9 cellular contexts compared by ENCODE assay signal in the genomic region with DNA sequence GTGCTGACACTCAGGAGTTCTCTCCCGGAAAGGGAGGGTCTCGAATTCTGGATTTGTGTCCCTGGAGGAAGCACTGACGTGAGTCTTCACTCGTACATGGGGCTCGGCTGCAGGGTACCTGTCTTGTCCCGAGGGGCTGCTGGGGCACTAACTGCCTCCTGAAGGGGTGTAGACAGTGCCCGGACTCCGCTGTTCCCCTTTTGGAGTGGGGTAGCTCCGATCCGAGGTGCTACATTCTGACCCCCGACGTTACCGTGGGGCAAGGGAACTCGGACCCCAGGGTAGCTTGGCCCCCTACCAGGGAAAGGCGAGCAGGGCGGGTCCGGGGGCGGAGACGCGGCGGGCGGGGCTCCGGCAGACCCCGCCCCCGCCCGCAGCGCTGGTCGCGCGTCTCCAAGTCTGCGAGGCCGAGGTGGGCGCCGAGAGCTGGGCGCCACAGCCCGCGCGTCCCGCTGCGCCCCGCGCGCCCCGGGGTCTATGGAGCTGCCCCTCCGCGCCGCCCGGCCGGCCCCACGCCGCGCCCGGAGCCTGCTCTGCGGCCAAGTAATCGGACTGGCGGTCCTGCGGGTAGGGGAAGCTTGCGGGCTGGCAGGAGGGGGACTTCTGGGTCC. TPM values are rescaled to one million over a fixed set of nuclear protein-coding genes. Genes with fewer than 3 reads are reported as not detected.
DNase-seq lines count a peak whose midpoint lies in the region; ATAC-seq and TF ChIP-seq lines count a peak whose summit lies in the region.
"Had no signal": no experiment of that assay in that cellular context is flagged by ENCODE, and none has a peak within 500 bp of the region (broad histone marks: within the 10 kb centered on the region; RNA-seq: fewer than 3 reads in every experiment).

A gene with protein sequence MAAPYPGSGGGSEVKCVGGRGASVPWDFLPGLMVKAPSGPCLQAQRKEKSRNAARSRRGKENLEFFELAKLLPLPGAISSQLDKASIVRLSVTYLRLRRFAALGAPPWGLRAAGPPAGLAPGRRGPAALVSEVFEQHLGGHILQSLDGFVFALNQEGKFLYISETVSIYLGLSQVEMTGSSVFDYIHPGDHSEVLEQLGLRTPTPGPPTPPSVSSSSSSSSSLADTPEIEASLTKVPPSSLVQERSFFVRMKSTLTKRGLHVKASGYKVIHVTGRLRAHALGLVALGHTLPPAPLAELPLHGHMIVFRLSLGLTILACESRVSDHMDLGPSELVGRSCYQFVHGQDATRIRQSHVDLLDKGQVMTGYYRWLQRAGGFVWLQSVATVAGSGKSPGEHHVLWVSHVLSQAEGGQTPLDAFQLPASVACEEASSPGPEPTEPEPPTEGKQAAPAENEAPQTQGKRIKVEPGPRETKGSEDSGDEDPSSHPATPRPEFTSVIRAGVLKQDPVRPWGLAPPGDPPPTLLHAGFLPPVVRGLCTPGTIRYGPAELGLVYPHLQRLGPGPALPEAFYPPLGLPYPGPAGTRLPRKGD (plus strand): TSS at position 407 of the 611 bp plus-strand sequence. CDS start 1,211 bp downstream, outside the sequence.

- H3K36me3 ChIP-seq in Peyer's patch (no peaks in the 10 kb centered on the region), heart right ventricle (no peaks in the 10 kb centered on the region)

- H3K27ac ChIP-seq in Peyer's patch: no peak within 1 kb of the TSS
- H3K27ac ChIP-seq in heart right ventricle: no peak within 1 kb of the TSS

- H3K9me3 ChIP-seq in Peyer's patch (no peaks in the 10 kb centered on the region), heart right ventricle (no peaks in the 10 kb centered on the region)

- no peak for TF ChIP-seq CTCF in GM13976 (IDR thresholded peaks at IDR 0.05; ENCODE audit: borderline replicate concordance, control extremely low read depth, extremely low read depth, insufficient read depth, missing control alignments)
- TF ChIP-seq CTCF in Peyer's patch (IDR thresholded peaks at IDR 0.05): no peak
- TF ChIP-seq CTCF in heart right ventricle (IDR thresholded peaks at IDR 0.05): no peak

- peak within 1 kb of the TSS in 3 of 4 donors; percentile 21 to 35 (median 27) for H3K4me3 ChIP-seq in Peyer's patch
- peak within 1 kb of the TSS in 8 of 10 donors; percentile 20 to 49 (median 36) for H3K4me3 ChIP-seq in heart right ventricle

- peak; percentile 64 for DNase-seq in GM13976 (ENCODE audit: low spot score)
- DNase-seq in Peyer's patch: no peak
- DNase-seq in heart right ventricle: no peak
- peak; percentile 36 for DNase-seq in retina
- no peak for DNase-seq in ureter (ENCODE audit: low spot score)
- DNase-seq in ACHN: no peak
- no peak for DNase-seq in posterior vena cava (ENCODE audit: low spot score)

- TF ChIP-seq POLR2A in Peyer's patch (IDR thresholded peaks at IDR 0.05): no peak

- peak in 2 of 8 donors; percentile 30 to 42 for ATAC-seq in heart right ventricle
- ATAC-seq in GM21619 (IDR thresholded peaks at IDR 0.05; ENCODE audit: unreplicated experiment): no peak

- in situ Hi-C loops in GM13976 (cut with MboI; ENCODE audit: low sequenced_read_pairs, unreplicated experiment): no loop called here
- in situ Hi-C loops in ACHN (cut with HindIII; ENCODE audit: low pct_ligation_motif_present, low pct_unique_long_range_greater_than_20kb, low sequenced_read_pairs): no loop called here

- H3K4me1 ChIP-seq in Peyer's patch (peaks cover 3 to 27% (median 21%) of the 10 kb centered on the region in 4 donors), heart right ventricle (peaks cover 10 to 35% (median 18%) of the 10 kb centered on the region in 9 donors)

- intact Hi-C loops in heart right ventricle (cut with DNase I): loop anchor here in 1 of 10 donors (10.0 kb wide), 1 partner anchor 215 kb away; a partner anchor contains a TSS
- intact Hi-C loops in posterior vena cava (cut with DNase I): no loop called here

- H3K27me3 ChIP-seq in Peyer's patch (peaks cover 0 to 52% of the 10 kb centered on the region in 2 donors), heart right ventricle (peaks cover 20 to 66% (median 47%) of the 10 kb centered on the region in 7 donors)

- 2 to 4% methylated on average over 49 to 58 of the region's 58 CpGs for WGBS in heart right ventricle, 2 donors

RNA-seq across cellular contexts. Expression of the gene that starts here (rescaled TPM):
- total RNA-seq in Peyer's patch (not detected), heart right ventricle (1 to 10 TPM in 1 of 10 donors, under 1 TPM in 7, not detected in 2; 0.17 to 1.3 (median 0.37) TPM), ureter (not detected), posterior vena cava (under 1 TPM; 0.38 to 0.74 TPM)
- polyA plus RNA-seq in heart right ventricle: 1 to 10 TPM in 1 of 2 donors, under 1 TPM in 1; 0.64 to 1.1 TPM
- total RNA-seq: HT1080 had no signal

Comparison
In these comparisons a context has a peak if more than half of its experiments do, and no peak if none do; other contexts are left out.
1. DNase-seq: peak in GM13976 (single experiment) and retina (single experiment); none in Peyer's patch (0 of 3), heart right ventricle (0 of 2), ureter (single experiment), ACHN (single experiment) and posterior vena cava (single experiment).